Comparison of ENCODE assay signal across 8 cellular contexts in genomic region chr17:38868968-38869646, GRCh38. TPM values are rescaled to one million over a fixed set of nuclear protein-coding genes. Genes with fewer than 3 reads are reported as not detected.
DNase-seq lines count a peak whose midpoint lies in the region; ATAC-seq and TF ChIP-seq lines count a peak whose summit lies in the region.

No MANE protein-coding gene starts in this region.

- H3K9me3 Mint-ChIP-seq in activated naive CD8-positive, alpha-beta T cell treated with anti-CD3 and anti-CD28 coated beads, Interleukin-2, amount 10 ng/mL, durations not matched to agents 7 days and 5 days, result no peaks in the 10 kb centered on the region

- no peaks in the 10 kb centered on the region for H3K27me3 Mint-ChIP-seq in activated naive CD8-positive, alpha-beta T cell treated with anti-CD3 and anti-CD28 coated beads, Interleukin-2, amount 10 ng/mL, durations not matched to agents 7 days and 5 days

- no peaks in the 10 kb centered on the region for H3K27me3 ChIP-seq in parathyroid adenoma (ENCODE audit: control insufficient read depth, insufficient read depth, low read length)
- H3K27me3 ChIP-seq in tibial nerve, result no peaks in the 10 kb centered on the region

- H3K9me3 ChIP-seq in parathyroid adenoma (ENCODE audit: control insufficient read depth, low read length) (no peaks in the 10 kb centered on the region), tibial nerve (no peaks in the 10 kb centered on the region)

- H3K36me3 ChIP-seq in parathyroid adenoma (ENCODE audit: control insufficient read depth, insufficient read depth, low read length) (no peaks in the 10 kb centered on the region), tibial nerve (no peaks in the 10 kb centered on the region)

- ATAC-seq in activated naive CD8-positive, alpha-beta T cell treated with anti-CD3 and anti-CD28 coated beads, Interleukin-2, amount 10 ng/mL, durations not matched to agents 7 days and 5 days (ENCODE audit: low read depth), result peak; percentile 45
- peak; percentile 76 for ATAC-seq in Right ventricle myocardium inferior

- H2AFZ ChIP-seq in parathyroid adenoma, result peak overlapping the region; percentile 75

- peak overlapping the region; percentile 91 for H3K27ac Mint-ChIP-seq in activated naive CD8-positive, alpha-beta T cell treated with anti-CD3 and anti-CD28 coated beads, Interleukin-2, amount 10 ng/mL, durations not matched to agents 7 days and 5 days

- H3K27ac ChIP-seq in parathyroid adenoma (peak overlapping the region; percentile 78), tibial nerve (peak overlapping the region; percentile 89 to 97 (median 92))

- DNase-seq in HFF-Myc (ENCODE audit: extremely low read depth, low read depth), result no peak
- peak; percentile 76 for DNase-seq in NCI-H1092 (lab: John Stamatoyannopoulos, UW)
- peak; percentile 73 for DNase-seq in SKM-1 treated with dmso at 0.1 percent for 144 hours (lab: John Stamatoyannopoulos, UW; ENCODE audit: unreplicated experiment)
- DNase-seq in activated naive CD8-positive, alpha-beta T cell treated with anti-CD3 and anti-CD28 coated beads, Interleukin-2, amount 10 ng/mL, durations not matched to agents 7 days and 5 days, result peak; percentile 91
- DNase-seq in Right ventricle myocardium inferior (ENCODE audit: missing footprints), result peak; percentile 91
- DNase-seq in tibial nerve (ENCODE audit: low spot score in 2 of 2), result peak; percentile 93 to 96

- H3K4me1 ChIP-seq in parathyroid adenoma (peaks cover 13% of the 10 kb centered on the region), tibial nerve (peaks cover 0 to 48% (median 29%) of the 10 kb centered on the region in 4 donors)

- TF ChIP-seq POLR2A in tibial nerve (IDR thresholded peaks at IDR 0.05), result peak in 1 of 2 donors; percentile 8

- TF ChIP-seq EP300 in tibial nerve (IDR thresholded peaks at IDR 0.05), result peak; percentile 24 to 77

- intact Hi-C loops in Right ventricle myocardium inferior (cut with DNase I), result loop anchor here (1.0 to 5.0 kb wide), 3 partner anchors 16 to 284 kb away; partner anchors contain the start of genes PSMB3 and RPL23

- H3K4me3 Mint-ChIP-seq in activated naive CD8-positive, alpha-beta T cell treated with anti-CD3 and anti-CD28 coated beads, Interleukin-2, amount 10 ng/mL, durations not matched to agents 7 days and 5 days, result peak overlapping the region; percentile 97

- POLR2A ChIA-PET in activated naive CD8-positive, alpha-beta T cell treated with anti-CD3 and anti-CD28 coated beads, Interleukin-2, amount 10 ng/mL, durations not matched to agents 7 days and 5 days (lab: Charles Lee), result interaction anchor here (0.6 to 7.2 kb wide), 31 partner anchors 10 to 1167 kb away, joined by 3 to 147 read pairs (median 6); partner anchors contain the start of genes CWC25, FBXO47, LASP1NB and MLLT6

- H3K4me2 ChIP-seq in parathyroid adenoma (ENCODE audit: low read length), result peak overlapping the region; percentile 95

- TF ChIP-seq CTCF in HFF-Myc (IDR thresholded peaks at IDR 0.05; ENCODE audit: low read depth, low read length, missing control alignments) (no peak), parathyroid adenoma (IDR thresholded peaks at IDR 0.05) (no peak), tibial nerve (IDR thresholded peaks at IDR 0.05) (peak in 2 of 5 experiments; percentile 13 to 41)

- H3K36me3 Mint-ChIP-seq in activated naive CD8-positive, alpha-beta T cell treated with anti-CD3 and anti-CD28 coated beads, Interleukin-2, amount 10 ng/mL, durations not matched to agents 7 days and 5 days, result peaks cover 23% of the 10 kb centered on the region

- peaks cover 43% of the 10 kb centered on the region for H3K4me1 Mint-ChIP-seq in activated naive CD8-positive, alpha-beta T cell treated with anti-CD3 and anti-CD28 coated beads, Interleukin-2, amount 10 ng/mL, durations not matched to agents 7 days and 5 days

- H3K4me3 ChIP-seq in GM08714 (ENCODE audit: low read length), result peak overlapping the region; percentile 70
- H3K4me3 ChIP-seq in HFF-Myc (replicated peaks; ENCODE audit: low read depth, low read length), result peak overlapping the region; percentile 99
- H3K4me3 ChIP-seq in parathyroid adenoma (ENCODE audit: low read depth, low read length), result peak overlapping the region; percentile 99
- peak overlapping the region; percentile 68 to 97 (median 93) for H3K4me3 ChIP-seq in tibial nerve

- H3K9ac ChIP-seq in parathyroid adenoma, result peak overlapping the region; percentile 39

- 0 to 1% methylated on average over 30 of the region's 30 CpGs for WGBS in tibial nerve, 2 donors

- H3K79me2 ChIP-seq in parathyroid adenoma, result peaks cover 10% of the 10 kb centered on the region

RNA-seq across cellular contexts. Expression of gene LASP1, which starts 0.8 kb away (rescaled TPM):
- total RNA-seq in activated naive CD8-positive, alpha-beta T cell treated with anti-CD3 and anti-CD28 coated beads, Interleukin-2, amount 10 ng/mL, durations not matched to agents 7 days and 5 days, result 100 to 1,000 TPM; 227 to 236 TPM
- 38.5 TPM for total RNA-seq in Right ventricle myocardium inferior
- total RNA-seq in tibial nerve, result 100 to 1,000 TPM; 110 to 165 (median 137) TPM

RNA-seq across cellular contexts. Expression of gene RPL23, which starts 15.6 kb away (rescaled TPM):
- total RNA-seq in activated naive CD8-positive, alpha-beta T cell treated with anti-CD3 and anti-CD28 coated beads, Interleukin-2, amount 10 ng/mL, durations not matched to agents 7 days and 5 days, result 1,000 to 10,000 TPM; 1,166 to 1,188 TPM
- total RNA-seq in Right ventricle myocardium inferior (897 TPM), tibial nerve (1,000 to 10,000 TPM; 1,112 to 1,642 (median 1,331) TPM)

RNA-seq across cellular contexts. Expression of gene CWC25, which starts 44.0 kb away (rescaled TPM):
- total RNA-seq in activated naive CD8-positive, alpha-beta T cell treated with anti-CD3 and anti-CD28 coated beads, Interleukin-2, amount 10 ng/mL, durations not matched to agents 7 days and 5 days, result 10 to 100 TPM; 35.2 to 37.5 TPM
- total RNA-seq in Right ventricle myocardium inferior (9.4 TPM), tibial nerve (10 to 100 TPM; 19.0 to 43.3 (median 24.9) TPM)
